22 cellular contexts compared by ENCODE assay signal in genomic region chr2:218998414-218999002, GRCh38. TPM values are rescaled to one million over a fixed set of nuclear protein-coding genes. Genes with fewer than 3 reads are reported as not detected.
A peak's percentile ranks its signal among the peaks of the same experiment; 100 is the strongest.
DNase-seq lines count a peak whose midpoint lies in the region; ATAC-seq and TF ChIP-seq lines count a peak whose summit lies in the region.
"Had no signal": no experiment of that assay in that cellular context is flagged by ENCODE, and none has a peak within 500 bp of the region (broad histone marks: within the 10 kb centered on the region; RNA-seq: fewer than 3 reads in every experiment).

No MANE protein-coding gene starts in this region.

- H3K4me1 Mint-ChIP-seq in MCF 10A (ENCODE audit: insufficient read depth, unreplicated experiment): peaks cover 15% of the 10 kb centered on the region
- H3K4me1 Mint-ChIP-seq in endodermal cell: peaks cover 27% of the 10 kb centered on the region

- H3K36me3 Mint-ChIP-seq in MCF 10A (ENCODE audit: insufficient read depth, unreplicated experiment) (no peaks in the 10 kb centered on the region), endodermal cell (ENCODE audit: low read depth) (no peaks in the 10 kb centered on the region)

- no peak overlapping the region for H3K27ac Mint-ChIP-seq in MCF 10A (ENCODE audit: low read depth, unreplicated experiment)
- peak overlapping the region; percentile 92 for H3K27ac Mint-ChIP-seq in endodermal cell
- H3K27ac Mint-ChIP-seq: activated T-helper 17 cell treated with anti-CD3 and anti-CD28 coated beads, Interleukin-2, amount 50 U/mL, for 72 hours; IgD-negative memory B cell; T-helper 2 cell treated with Interferon-gamma antibody and Interleukin-4, amounts not matched to agents 5 μg/mL and 100 μg/mL, for 36 hours had no signal

- WGBS in endodermal cell (ENCODE audit: insufficient coverage in 1 of 2, insufficient read length in 1 of 2), 2 experiments: 76 to 82% methylated on average over 6 to 12 of the region's 12 CpGs

- H3K36me3 ChIP-seq in breast epithelium (no peaks in the 10 kb centered on the region), endodermal cell (ENCODE audit: control insufficient read depth, insufficient read depth, low read length) (no peaks in the 10 kb centered on the region)
- H3K36me3 ChIP-seq: adrenal gland, heart left ventricle, lower lobe of right lung had no signal

- BruUV-seq in MCF 10A (replicated peaks; lab: Mats Ljungman, UMichigan): no TSS peak

- H3K9me3 ChIP-seq in breast epithelium (no peaks in the 10 kb centered on the region), endodermal cell (ENCODE audit: control insufficient read depth, low read length) (no peaks in the 10 kb centered on the region)
- H3K9me3 ChIP-seq: adrenal gland, heart left ventricle, lower lobe of right lung had no signal

- no peak overlapping the region for H3K4me3 Mint-ChIP-seq in MCF 10A (ENCODE audit: unreplicated experiment)
- no peak overlapping the region for H3K4me3 Mint-ChIP-seq in endodermal cell
- H3K4me3 Mint-ChIP-seq: activated T-helper 17 cell treated with anti-CD3 and anti-CD28 coated beads, Interleukin-2, amount 50 U/mL, for 72 hours; T-helper 2 cell treated with Interferon-gamma antibody and Interleukin-4, amounts not matched to agents 5 μg/mL and 100 μg/mL, for 36 hours had no signal

- POLR2A ChIA-PET in MCF 10A (lab: Yijun Ruan, JAX): interaction anchor here (0.5 to 0.7 kb wide), 3 partner anchors 22 to 391 kb away, joined by 3 read pairs; no protein-coding TSS in a partner anchor

- intact Hi-C loops in MCF 10A (cut with micrococcal nuclease): loop anchor here (5.0 kb wide), 1 partner anchor 146 kb away; no protein-coding TSS in a partner anchor
- intact Hi-C loops in breast epithelium (cut with DNase I; ENCODE audit: low total_unique reads): loop anchor here (2.0 kb wide), 1 partner anchor 74 kb away; no protein-coding TSS in a partner anchor
- intact Hi-C loops in dorsolateral prefrontal cortex (cut with DNase I): loop anchor here (5.0 kb wide), 2 partner anchors 124 to 164 kb away; partner anchors contain the start of gene NHEJ1 (in 1 of the 2)

- CTCF ChIA-PET in MCF 10A (lab: Yijun Ruan, JAX): interaction anchor here (1.0 to 4.8 kb wide), 5 partner anchors 11 to 297 kb away, joined by 3 to 37 read pairs (median 9); no protein-coding TSS in a partner anchor

- peak overlapping the region; percentile 27 for H3K9ac ChIP-seq in endodermal cell (ENCODE audit: extremely low read depth, low read length, poor library complexity, severe bottlenecking)

- no peaks in the 10 kb centered on the region for H3K9me3 Mint-ChIP-seq in MCF 10A (ENCODE audit: unreplicated experiment)
- H3K9me3 Mint-ChIP-seq in endodermal cell: no peaks in the 10 kb centered on the region
- H3K9me3 Mint-ChIP-seq: activated T-helper 17 cell treated with anti-CD3 and anti-CD28 coated beads, Interleukin-2, amount 50 U/mL, for 72 hours; IgD-negative memory B cell; T-helper 2 cell treated with Interferon-gamma antibody and Interleukin-4, amounts not matched to agents 5 μg/mL and 100 μg/mL, for 36 hours had no signal

- peaks cover 8 to 42% of the 10 kb centered on the region in 2 donors for H3K27me3 ChIP-seq in breast epithelium
- H3K27me3 ChIP-seq in endodermal cell (ENCODE audit: control insufficient read depth, insufficient read depth, low read length, poor library complexity, severe bottlenecking): peaks cover 30% of the 10 kb centered on the region
- peaks cover 0 to 74% (median 45%) of the 10 kb centered on the region in 45 donors for H3K27me3 ChIP-seq in dorsolateral prefrontal cortex
- H3K27me3 ChIP-seq in foreskin keratinocyte: peaks cover 97% of the 10 kb centered on the region

- no peak overlapping the region for H3K27ac ChIP-seq in breast epithelium
- H3K27ac ChIP-seq in endodermal cell (ENCODE audit: low read depth, low read length): no peak overlapping the region
- no peak overlapping the region for H3K27ac ChIP-seq in dorsolateral prefrontal cortex
- H3K27ac ChIP-seq in foreskin keratinocyte: no peak overlapping the region
- H3K27ac ChIP-seq: heart left ventricle, lower lobe of right lung had no signal

- H3K4me1 ChIP-seq in breast epithelium (peaks cover 13 to 17% of the 10 kb centered on the region in 2 donors), endodermal cell (ENCODE audit: control insufficient read depth, insufficient read depth, low read length) (peaks cover 18% of the 10 kb centered on the region), foreskin keratinocyte (no peaks in the 10 kb centered on the region)

- DNase-seq in MCF 10A (ENCODE audit: unreplicated experiment): peak; percentile 85
- no peak for DNase-seq in breast epithelium (ENCODE audit: low spot score in 2 of 2)
- DNase-seq in NCI-H2029 treated with DMSO at 0.1 percent for 48 hours (lab: John Stamatoyannopoulos, UW): peak; percentile 42
- no peak for DNase-seq in endodermal cell
- DNase-seq in dorsolateral prefrontal cortex: no peak
- DNase-seq in foreskin keratinocyte: no peak
- DNase-seq: activated CD4-positive, alpha-beta T cell treated with anti-CD3 and anti-CD28 coated beads for 1 hour; effector memory CD4-positive, alpha-beta T cell; heart left ventricle; lower lobe of right lung; NCI-H446 had no signal

- TF ChIP-seq CTCF in MCF 10A (IDR thresholded peaks at IDR 0.05; ENCODE audit: unreplicated experiment) (no peak), breast epithelium (IDR thresholded peaks at IDR 0.05) (no peak), endodermal cell (conservative IDR thresholded peaks at IDR 0.05) (no peak), dorsolateral prefrontal cortex (IDR thresholded peaks at IDR 0.05 in 54 of 56, conservative IDR thresholded peaks at IDR 0.05 in 2 of 56; ENCODE audit: low read depth in 1 of 56, partially characterized antibody in 56 of 56) (no peak), foreskin keratinocyte (conservative IDR thresholded peaks at IDR 0.05) (no peak)

- ATAC-seq in HG02571 (IDR thresholded peaks at IDR 0.05; ENCODE audit: unreplicated experiment) (no peak), foreskin keratinocyte (no peak)
- ATAC-seq: activated T-helper 17 cell treated with anti-CD3 and anti-CD28 coated beads, Interleukin-2, amount 50 U/mL, for 72 hours; HCT116; heart left ventricle; lower lobe of right lung had no signal

- H3K27me3 Mint-ChIP-seq in MCF 10A (ENCODE audit: insufficient read depth, unreplicated experiment): peaks cover 20% of the 10 kb centered on the region
- H3K27me3 Mint-ChIP-seq in endodermal cell (ENCODE audit: insufficient read depth): peaks cover 70% of the 10 kb centered on the region

- H3K4me3 ChIP-seq in breast epithelium: no peak overlapping the region
- H3K4me3 ChIP-seq in endodermal cell (ENCODE audit: low read length): no peak overlapping the region
- no peak overlapping the region for H3K4me3 ChIP-seq in dorsolateral prefrontal cortex
- H3K4me3 ChIP-seq: adrenal gland, heart left ventricle, lower lobe of right lung had no signal

- no peak for TF ChIP-seq POLR2A in breast epithelium (IDR thresholded peaks at IDR 0.05)

RNA-seq across cellular contexts. Expression of gene CRYBA2, which starts 5.3 kb away (rescaled TPM):
- total RNA-seq in MCF 10A (2022) (not detected in 2 replicates), breast epithelium (not detected), endodermal cell (1 to 10 TPM; 2.6 to 3.5 TPM), dorsolateral prefrontal cortex (1 to 10 TPM in 65 of 120 experiments, under 1 TPM in 14, not detected in 41; 0.57 to 5.4 (median 1.4) TPM), foreskin keratinocyte (not detected in 2 replicates)
- not detected for polyA plus RNA-seq in endodermal cell (2013, experiment 1 of 2)
- polyA plus RNA-seq in endodermal cell (2013, experiment 2 of 2): not detected
- polyA plus RNA-seq in foreskin keratinocyte: not detected in 2 replicates
- total RNA-seq: activated CD8-positive, alpha-beta memory T cell treated with anti-CD3 and anti-CD28 coated beads for 36 hours; activated T-helper 17 cell treated with anti-CD3 and anti-CD28 coated beads, Interleukin-2, amount 50 U/mL, for 72 hours; heart left ventricle; lower lobe of right lung; OCI-LY7; osteocyte; SK-MEL-5; ureter had no signal
- polyA plus RNA-seq: heart left ventricle, IgD-negative memory B cell had no signal

RNA-seq across cellular contexts. Expression of gene FEV, which starts 13.5 kb away (rescaled TPM):
- total RNA-seq in MCF 10A (2022): not detected in 2 replicates
- total RNA-seq in breast epithelium: not detected
- total RNA-seq in endodermal cell: not detected
- polyA plus RNA-seq in endodermal cell (2013, experiment 1 of 2): 0.11 TPM
- polyA plus RNA-seq in endodermal cell (2013, experiment 2 of 2): not detected
- 1 to 10 TPM in 7 of 120 experiments, under 1 TPM in 55, not detected in 58; 0.23 to 2.2 (median 0.44) TPM for total RNA-seq in dorsolateral prefrontal cortex
- total RNA-seq in foreskin keratinocyte: not detected in 2 replicates
- not detected in 2 replicates for polyA plus RNA-seq in foreskin keratinocyte
- total RNA-seq: activated CD8-positive, alpha-beta memory T cell treated with anti-CD3 and anti-CD28 coated beads for 36 hours; activated T-helper 17 cell treated with anti-CD3 and anti-CD28 coated beads, Interleukin-2, amount 50 U/mL, for 72 hours; heart left ventricle; lower lobe of right lung; OCI-LY7; osteocyte; SK-MEL-5; ureter had no signal
- polyA plus RNA-seq: heart left ventricle, IgD-negative memory B cell had no signal

RNA-seq across cellular contexts. Expression of gene CDK5R2, which starts 39.0 kb away (rescaled TPM):
- total RNA-seq in MCF 10A (2022): not detected in 2 replicates
- not detected for total RNA-seq in breast epithelium
- under 1 TPM; 0.81 to 0.95 TPM for total RNA-seq in endodermal cell
- 4.7 TPM for polyA plus RNA-seq in endodermal cell (2013, experiment 1 of 2)
- 4.8 TPM for polyA plus RNA-seq in endodermal cell (2013, experiment 2 of 2)
- total RNA-seq in dorsolateral prefrontal cortex: 10 to 100 TPM; 19.1 to 99.0 (median 62.6) TPM
- not detected in 2 replicates for total RNA-seq in foreskin keratinocyte
- 0.02 TPM in 1 of 2 replicates, not detected in the other for polyA plus RNA-seq in foreskin keratinocyte
- total RNA-seq: activated CD8-positive, alpha-beta memory T cell treated with anti-CD3 and anti-CD28 coated beads for 36 hours; activated T-helper 17 cell treated with anti-CD3 and anti-CD28 coated beads, Interleukin-2, amount 50 U/mL, for 72 hours; heart left ventricle; lower lobe of right lung; osteocyte; ureter had no signal
- polyA plus RNA-seq: heart left ventricle, IgD-negative memory B cell had no signal

RNA-seq across cellular contexts. Expression of gene CFAP65, which starts 42.8 kb away (rescaled TPM):
- total RNA-seq in MCF 10A (2022): not detected in 2 replicates
- total RNA-seq in breast epithelium: under 1 TPM in 1 of 3 donors, not detected in 2; 0.33 TPM
- 1 to 10 TPM in 1 of 2 donors, under 1 TPM in 1; 0.84 to 1.5 TPM for total RNA-seq in endodermal cell
- 1.2 TPM for polyA plus RNA-seq in endodermal cell (2013, experiment 1 of 2)
- polyA plus RNA-seq in endodermal cell (2013, experiment 2 of 2): 0.83 TPM
- total RNA-seq in dorsolateral prefrontal cortex: 1 to 10 TPM in 109 of 120 experiments, under 1 TPM in 11; 0.48 to 4.0 (median 1.8) TPM
- not detected in 2 replicates for total RNA-seq in foreskin keratinocyte
- polyA plus RNA-seq in foreskin keratinocyte: not detected in 2 replicates
- total RNA-seq: activated CD8-positive, alpha-beta memory T cell treated with anti-CD3 and anti-CD28 coated beads for 36 hours; activated T-helper 17 cell treated with anti-CD3 and anti-CD28 coated beads, Interleukin-2, amount 50 U/mL, for 72 hours; OCI-LY7; osteocyte; ureter had no signal
- polyA plus RNA-seq: heart left ventricle, IgD-negative memory B cell had no signal

Comparison
In these comparisons a context has a peak if more than half of its experiments do, and no peak if none do; other contexts are left out.
1. DNase-seq: peak in MCF 10A (single experiment) and NCI-H2029 treated with DMSO at 0.1 percent for 48 hours (single experiment); none in breast epithelium (0 of 2), endodermal cell (single experiment), dorsolateral prefrontal cortex (0 of 10) and foreskin keratinocyte (0 of 2).
2. RNA of gene CDK5R2, which starts 39.0 kb away (total RNA-seq): 19.1 to 99.0 TPM in dorsolateral prefrontal cortex; 0.81 to 0.95 TPM in endodermal cell, not detected in MCF 10A, not detected in breast epithelium and not detected in foreskin keratinocyte; every median in the first group is over 10 times any median in the second.